Comparison of ENCODE assay signal across 10 cellular contexts in the genomic region with DNA sequence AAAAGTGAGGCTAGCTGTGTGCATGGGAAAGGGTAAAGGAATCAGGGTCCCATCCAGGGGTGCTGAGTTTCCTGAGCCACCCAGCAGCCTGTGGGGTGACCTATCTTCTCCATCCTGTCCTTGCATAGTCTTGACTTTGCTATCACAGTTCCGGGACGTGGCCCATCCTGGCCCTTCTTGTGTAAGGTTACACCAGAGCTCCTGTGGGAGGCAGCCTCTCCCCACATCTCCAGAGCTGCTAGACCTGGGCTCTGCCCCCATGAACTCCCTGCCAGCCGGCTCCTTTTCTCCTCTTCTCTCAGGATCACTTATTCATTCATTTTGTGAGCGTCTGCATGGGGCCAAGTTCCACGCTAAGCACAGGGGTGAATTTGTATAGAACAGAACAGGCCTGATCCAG.
A peak's percentile ranks its signal among the peaks of the same experiment; 100 is the strongest.
DNase-seq lines count a peak whose midpoint lies in the region; ATAC-seq and TF ChIP-seq lines count a peak whose summit lies in the region.
"Had no signal": no experiment of that assay in that cellular context is flagged by ENCODE, and none has a peak within 500 bp of the region (broad histone marks: within the 10 kb centered on the region; RNA-seq: fewer than 3 reads in every experiment).

No MANE protein-coding gene starts in this region.

- ATAC-seq in heart right ventricle, result no peak
- ATAC-seq in Right ventricle myocardium inferior, result no peak

- DNase-seq in heart right ventricle, result no peak
- no peak for DNase-seq in Right ventricle myocardium inferior (ENCODE audit: missing footprints)
- DNase-seq in SK-N-DZ (ENCODE audit: low spot score), result peak; percentile 30
- DNase-seq in fibroblast of pulmonary artery (ENCODE audit: low read depth), result peak; percentile 65
- DNase-seq in stromal cell of bone marrow (ENCODE audit: low read depth), result peak; percentile 36
- no peak for DNase-seq in HEK293T (ENCODE audit: extremely low spot score)
- no peak for DNase-seq in amygdala (lab: John Stamatoyannopoulos, UW)
- DNase-seq in effector CD8-positive, alpha-beta T cell (lab: John Stamatoyannopoulos, UW), result no peak
- DNase-seq: effector CD4-positive, alpha-beta T cell; Karpas-422 had no signal

- intact Hi-C loops in heart right ventricle (cut with DNase I) (no loop called here), Right ventricle myocardium inferior (cut with DNase I) (loop anchor here (10.0 kb wide), 1 partner anchor 426 kb away; no protein-coding TSS in a partner anchor)

- POLR2A ChIA-PET in HEK293T (lab: Yijun Ruan, JAX), result no interaction called here

- TF ChIP-seq CTCF in heart right ventricle (IDR thresholded peaks at IDR 0.05) (peak in 6 of 9 donors; percentile 11 to 28 (median 24)), fibroblast of pulmonary artery (IDR thresholded peaks at IDR 0.05; ENCODE audit: low read length, missing control alignments) (peak; percentile 46)

- H3K36me3 ChIP-seq in heart right ventricle, result no peaks in the 10 kb centered on the region

- H3K4me3 ChIP-seq in heart right ventricle, result no peak overlapping the region
- no peak overlapping the region for H3K4me3 ChIP-seq in fibroblast of pulmonary artery (replicated peaks; ENCODE audit: low read depth, low read length)

- no peak overlapping the region for H3K27ac ChIP-seq in heart right ventricle

- CTCF ChIA-PET in HEK293T (lab: Yijun Ruan, JAX), result no interaction called here

- no peaks in the 10 kb centered on the region for H3K4me1 ChIP-seq in heart right ventricle

- H3K27me3 ChIP-seq in heart right ventricle, result peaks cover 0 to 52% (median 24%) of the 10 kb centered on the region in 7 donors

- H3K9me3 ChIP-seq in heart right ventricle, result no peaks in the 10 kb centered on the region

- WGBS in heart right ventricle, 2 donors, result 62 to 75% methylated on average over 5 of the region's 5 CpGs

TF ChIP-seq in HEK293T, 16 proteins besides CTCF, POLR2A, EP300 and RAD21:
- no peak for TF ChIP-seq FOXK2 (IDR thresholded peaks at IDR 0.05)
- TF ChIP-seq LEF1 (IDR thresholded peaks at IDR 0.05; ENCODE audit: borderline replicate concordance), result no peak
- no peak for TF ChIP-seq BHLHE40 (IDR thresholded peaks at IDR 0.05; ENCODE audit: borderline replicate concordance)
- no peak for TF ChIP-seq HDGF (IDR thresholded peaks at IDR 0.05; ENCODE audit: borderline replicate concordance)
- TF ChIP-seq SP1 (IDR thresholded peaks at IDR 0.05), result no peak
- no peak for TF ChIP-seq L3MBTL2 (conservative IDR thresholded peaks at IDR 0.05)
- TF ChIP-seq NFRKB (IDR thresholded peaks at IDR 0.05), result no peak
- no peak for TF ChIP-seq ZNF384 (IDR thresholded peaks at IDR 0.05)
- TF ChIP-seq, protein P1, sequence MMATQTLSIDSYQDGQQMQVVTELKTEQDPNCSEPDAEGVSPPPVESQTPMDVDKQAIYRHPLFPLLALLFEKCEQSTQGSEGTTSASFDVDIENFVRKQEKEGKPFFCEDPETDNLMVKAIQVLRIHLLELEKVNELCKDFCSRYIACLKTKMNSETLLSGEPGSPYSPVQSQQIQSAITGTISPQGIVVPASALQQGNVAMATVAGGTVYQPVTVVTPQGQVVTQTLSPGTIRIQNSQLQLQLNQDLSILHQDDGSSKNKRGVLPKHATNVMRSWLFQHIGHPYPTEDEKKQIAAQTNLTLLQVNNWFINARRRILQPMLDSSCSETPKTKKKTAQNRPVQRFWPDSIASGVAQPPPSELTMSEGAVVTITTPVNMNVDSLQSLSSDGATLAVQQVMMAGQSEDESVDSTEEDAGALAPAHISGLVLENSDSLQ (IDR thresholded peaks at IDR 0.05), result no peak
- no peak for TF ChIP-seq FOXA1 (IDR thresholded peaks at IDR 0.05)
- no peak for TF ChIP-seq SUZ12 (IDR thresholded peaks at IDR 0.05)
- TF ChIP-seq TARDBP (IDR thresholded peaks at IDR 0.05), result no peak
- TF ChIP-seq ELF4 (IDR thresholded peaks at IDR 0.05), result no peak
- no peak for TF ChIP-seq CTBP1 (IDR thresholded peaks at IDR 0.05; ENCODE audit: borderline replicate concordance)
- no peak for TF ChIP-seq ARNT (IDR thresholded peaks at IDR 0.05)
- no peak for TF ChIP-seq FOXM1 (IDR thresholded peaks at IDR 0.05; ENCODE audit: borderline replicate concordance)

Comparison
In these comparisons a context has a peak if more than half of its experiments do, and no peak if none do; other contexts are left out.
1. DNase-seq: peak in SK-N-DZ (single experiment), fibroblast of pulmonary artery (single experiment) and stromal cell of bone marrow (single experiment); none in heart right ventricle (0 of 2), Right ventricle myocardium inferior (single experiment), HEK293T (single experiment), amygdala (0 of 56) and effector CD8-positive, alpha-beta T cell (single experiment).